Comparison of ENCODE assay signal across 2 cellular contexts in genomic region chr7:84841809-84842208, GRCh38.
A peak's percentile ranks its signal among the peaks of the same experiment; 100 is the strongest.
TF ChIP-seq lines count a peak whose summit lies in the region.

No MANE protein-coding gene starts in this region.

TF ChIP-seq in GM12878, 131 proteins besides CTCF, POLR2A, EP300 and RAD21 (continued from another document):
- TF ChIP-seq ELK1 (IDR thresholded peaks at IDR 0.05; ENCODE audit: low read depth, low read length) (no peak), NFIC (IDR thresholded peaks at IDR 0.05; ENCODE audit: low read depth, low read length) (0 out of 2 replicates have a peak, but pooled peaks have one; percentile 11), JUNB (IDR thresholded peaks at IDR 0.05) (peak; percentile 62)

TF ChIP-seq in GM23338, 12 proteins besides CTCF, POLR2A, EP300 and RAD21 (continued from another document):
- TF ChIP-seq ETS1 (IDR thresholded peaks at IDR 0.05) (no peak), ZNF114 (CRISPR knock-in tag; IDR thresholded peaks at IDR 0.05) (no peak), ZNF331 (CRISPR knock-in tag; IDR thresholded peaks at IDR 0.05; ENCODE audit: low read depth) (no peak), POLR2AphosphoS5 (IDR thresholded peaks at IDR 0.05; ENCODE audit: low read depth) (no peak), NANOG (IDR thresholded peaks at IDR 0.05; ENCODE audit: borderline replicate concordance) (no peak), REST (IDR thresholded peaks at IDR 0.05; ENCODE audit: unreplicated experiment) (no peak), STAT1 (IDR thresholded peaks at IDR 0.05; ENCODE audit: unreplicated experiment) (no peak), ZNF462 (CRISPR knock-in tag; IDR thresholded peaks at IDR 0.05) (no peak)
